11 cellular contexts compared by ENCODE assay signal in genomic region chr14:91891721-91892220, GRCh38. TPM values are rescaled to one million over a fixed set of nuclear protein-coding genes. Genes with fewer than 3 reads are reported as not detected.
DNase-seq lines count a peak whose midpoint lies in the region; ATAC-seq and TF ChIP-seq lines count a peak whose summit lies in the region.
"Had no signal": no experiment of that assay in that cellular context is flagged by ENCODE, and none has a peak within 500 bp of the region (broad histone marks: within the 10 kb centered on the region; RNA-seq: fewer than 3 reads in every experiment).

No MANE protein-coding gene starts in this region.

- H3K27ac Mint-ChIP-seq in nephron = peak overlapping the region in 2 of 3 experiments; percentile 61 to 70

- no peak overlapping the region for H3K4me3 ChIP-seq in fibroblast of pulmonary artery (replicated peaks; ENCODE audit: low read depth, low read length)
- H3K4me3 ChIP-seq: Peyer's patch had no signal

- H3K4me3 Mint-ChIP-seq in nephron = no peak overlapping the region

- TF ChIP-seq CTCF in fibroblast of pulmonary artery (IDR thresholded peaks at IDR 0.05; ENCODE audit: low read length, missing control alignments) (no peak), nephron (IDR thresholded peaks at IDR 0.05; ENCODE audit: unreplicated experiment in 3 of 3) (no peak)

- no peaks in the 10 kb centered on the region for H3K9me3 Mint-ChIP-seq in nephron

- peaks cover 4% of the 10 kb centered on the region for H3K27me3 Mint-ChIP-seq in nephron (ENCODE audit: low read depth)

- in situ Hi-C loops in SK-MEL-5 (cut with HindIII; ENCODE audit: low pct_unique_long_range_greater_than_20kb, low sequenced_read_pairs) = no loop called here

- peaks cover 31% of the 10 kb centered on the region for H3K4me1 Mint-ChIP-seq in nephron

- peaks cover 13% of the 10 kb centered on the region for H3K36me3 Mint-ChIP-seq in nephron (ENCODE audit: low read depth)

- peak; percentile 45 for DNase-seq in AG08395 (ENCODE audit: low spot score)
- DNase-seq in SK-MEL-5 (ENCODE audit: low read depth, low spot score) = peak; percentile 63
- peak; percentile 64 for DNase-seq in fibroblast of pulmonary artery (ENCODE audit: low read depth)
- DNase-seq in DMS79 treated with DMSO at 0.1 percent for 48 hours (lab: John Stamatoyannopoulos, UW) = no peak
- DNase-seq: NCI-H2227 treated with DMSO at 0.1 percent for 48 hours; Peyer's patch; stimulated activated CD8-positive, alpha-beta memory T cell treated with anti-CD3 and anti-CD28 coated beads, Interleukin-4, amount 100 ng/mL, for 48 hours had no signal

- no peak for ATAC-seq in HG03159 (IDR thresholded peaks at IDR 0.05; ENCODE audit: unreplicated experiment)
- ATAC-seq in HG02678 (IDR thresholded peaks at IDR 0.05; ENCODE audit: unreplicated experiment) = no peak
- ATAC-seq in HG03108 (IDR thresholded peaks at IDR 0.05; ENCODE audit: unreplicated experiment) = no peak

RNA-seq across cellular contexts. Expression of gene TC2N, which starts 24.4 kb away (rescaled TPM):
- total RNA-seq in SK-MEL-5 (2014; rRNA removed; shearing (Covaris generic)) = 5.4 and 5.9 TPM in 2 replicates
- polyA plus RNA-seq in SK-MEL-5 (2015; cell fraction: cytosol; rRNA removed) = 2.8 and 3.6 TPM in 2 replicates
- 12.7 and 14.0 TPM in 2 replicates for polyA plus RNA-seq in SK-MEL-5 (2015; cell fraction: nucleus; rRNA removed)

RNA-seq across cellular contexts. Expression of gene FBLN5, which starts 55.7 kb away (rescaled TPM):
- 111 and 119 TPM in 2 replicates for total RNA-seq in SK-MEL-5 (2014; rRNA removed; shearing (Covaris generic))
- 1,320 and 1,402 TPM in 2 replicates for polyA plus RNA-seq in SK-MEL-5 (2015; cell fraction: cytosol; rRNA removed)
- polyA plus RNA-seq in SK-MEL-5 (2015; cell fraction: nucleus; rRNA removed) = 242 and 278 TPM in 2 replicates
